Comparison of ENCODE assay signal across 10 cellular contexts in genomic region chrX:74251006-74251930, GRCh38. TPM values are rescaled to one million over a fixed set of nuclear protein-coding genes. Genes with fewer than 3 reads are reported as not detected.
DNase-seq lines count a peak whose midpoint lies in the region; ATAC-seq and TF ChIP-seq lines count a peak whose summit lies in the region.
"Had no signal": no experiment of that assay in that cellular context is flagged by ENCODE, and none has a peak within 500 bp of the region (broad histone marks: within the 10 kb centered on the region; RNA-seq: fewer than 3 reads in every experiment).

No MANE protein-coding gene starts in this region.

- 55 to 64% methylated on average over 2 of the region's 2 CpGs for WGBS in heart right ventricle, 2 donors

- H3K36me3 ChIP-seq in heart right ventricle: peaks cover 0 to 42% (median 0%) of the 10 kb centered on the region in 9 donors

- CTCF ChIA-PET in WTC11 (lab: Charles Lee): interaction anchor here (1.4 kb wide), 1 partner anchor 74 kb away, joined by 6 read pairs; no protein-coding TSS in a partner anchor

- POLR2A ChIA-PET in WTC11 (lab: Charles Lee): no interaction called here

- no peaks in the 10 kb centered on the region for H3K9me3 Mint-ChIP-seq in WTC11
- H3K9me3 Mint-ChIP-seq in stimulated activated naive CD8-positive, alpha-beta T cell treated with anti-CD3 and anti-CD28 coated beads, Interleukin-15, amount 100 ng/mL, for 72 hours: no peaks in the 10 kb centered on the region

- TF ChIP-seq CTCF in WTC11 (IDR thresholded peaks at IDR 0.05) (no peak), heart right ventricle (IDR thresholded peaks at IDR 0.05) (no peak), GM20000 (IDR thresholded peaks at IDR 0.05; ENCODE audit: extremely low read depth, missing control alignments) (no peak)

- no peak overlapping the region for H3K4me3 Mint-ChIP-seq in WTC11
- H3K4me3 Mint-ChIP-seq in stimulated activated naive CD8-positive, alpha-beta T cell treated with anti-CD3 and anti-CD28 coated beads, Interleukin-15, amount 100 ng/mL, for 72 hours: no peak overlapping the region

- peaks cover 75% of the 10 kb centered on the region for H3K4me1 Mint-ChIP-seq in WTC11
- H3K4me1 Mint-ChIP-seq in stimulated activated naive CD8-positive, alpha-beta T cell treated with anti-CD3 and anti-CD28 coated beads, Interleukin-15, amount 100 ng/mL, for 72 hours: no peaks in the 10 kb centered on the region

- H3K27ac ChIP-seq in heart right ventricle: peak overlapping the region in 8 of 10 donors; percentile 5 to 69 (median 42)

- ATAC-seq in WTC11 (no peak), heart right ventricle (peak in 5 of 8 donors; percentile 20 to 60 (median 38))
- no peak for ATAC-seq in stimulated activated naive CD8-positive, alpha-beta T cell treated with anti-CD3 and anti-CD28 coated beads, Interleukin-15, amount 100 ng/mL, for 72 hours

- no peaks in the 10 kb centered on the region for H3K9me3 ChIP-seq in heart right ventricle

- peaks cover 19% of the 10 kb centered on the region for H3K36me3 Mint-ChIP-seq in WTC11

- peaks cover 0 to 47% (median 26%) of the 10 kb centered on the region in 9 donors for H3K4me1 ChIP-seq in heart right ventricle

- H3K27me3 ChIP-seq in heart right ventricle: peaks cover 0 to 32% (median 0%) of the 10 kb centered on the region in 7 donors

- intact Hi-C loops in heart right ventricle (cut with DNase I): loop anchor here in 1 of 10 donors (5.0 kb wide), 1 partner anchor 41 kb away; no protein-coding TSS in a partner anchor

- H3K4me3 ChIP-seq in heart right ventricle: no peak overlapping the region

- DNase-seq in DMS 273 (lab: John Stamatoyannopoulos, UW; ENCODE audit: unreplicated experiment) (peak; percentile 22), DMS 273 treated with DMSO at 0.1 percent for 48 hours (lab: John Stamatoyannopoulos, UW) (no peak), WTC11 (ENCODE audit: low spot score) (no peak), heart right ventricle (no peak), mesenteric fat pad (ENCODE audit: low spot score) (no peak), NCI-H1930 (lab: John Stamatoyannopoulos, UW) (no peak), GM20000 (ENCODE audit: low spot score) (no peak)
- DNase-seq in stimulated activated naive CD8-positive, alpha-beta T cell treated with anti-CD3 and anti-CD28 coated beads, Interleukin-15, amount 100 ng/mL, for 72 hours: no peak
- DNase-seq: midbrain had no signal

- H3K27ac Mint-ChIP-seq in WTC11: peak overlapping the region; percentile 91
- H3K27ac Mint-ChIP-seq in stimulated activated naive CD8-positive, alpha-beta T cell treated with anti-CD3 and anti-CD28 coated beads, Interleukin-15, amount 100 ng/mL, for 72 hours: peak overlapping the region; percentile 44 to 87

- no peaks in the 10 kb centered on the region for H3K27me3 Mint-ChIP-seq in WTC11 (ENCODE audit: low read depth)
- H3K27me3 Mint-ChIP-seq in stimulated activated naive CD8-positive, alpha-beta T cell treated with anti-CD3 and anti-CD28 coated beads, Interleukin-15, amount 100 ng/mL, for 72 hours: no peaks in the 10 kb centered on the region

TF ChIP-seq in WTC11, 78 proteins besides CTCF, POLR2A, EP300 and RAD21:
- TF ChIP-seq ZNF317 (CRISPR knock-in tag; IDR thresholded peaks at IDR 0.05; ENCODE audit: borderline replicate concordance, low read depth) (no peak), ZNF121 (CRISPR knock-in tag; IDR thresholded peaks at IDR 0.05) (no peak), CBFB (CRISPR knock-in tag; IDR thresholded peaks at IDR 0.05; ENCODE audit: low read depth) (no peak), ATF1 (CRISPR knock-in tag; IDR thresholded peaks at IDR 0.05) (no peak), ATF6 (CRISPR knock-in tag; IDR thresholded peaks at IDR 0.05) (no peak), MXD4 (CRISPR knock-in tag; IDR thresholded peaks at IDR 0.05; ENCODE audit: borderline replicate concordance) (no peak), JAZF1 (CRISPR knock-in tag; IDR thresholded peaks at IDR 0.05) (no peak), E2F1 (CRISPR knock-in tag; IDR thresholded peaks at IDR 0.05) (no peak)
- TF ChIP-seq, protein P1, sequence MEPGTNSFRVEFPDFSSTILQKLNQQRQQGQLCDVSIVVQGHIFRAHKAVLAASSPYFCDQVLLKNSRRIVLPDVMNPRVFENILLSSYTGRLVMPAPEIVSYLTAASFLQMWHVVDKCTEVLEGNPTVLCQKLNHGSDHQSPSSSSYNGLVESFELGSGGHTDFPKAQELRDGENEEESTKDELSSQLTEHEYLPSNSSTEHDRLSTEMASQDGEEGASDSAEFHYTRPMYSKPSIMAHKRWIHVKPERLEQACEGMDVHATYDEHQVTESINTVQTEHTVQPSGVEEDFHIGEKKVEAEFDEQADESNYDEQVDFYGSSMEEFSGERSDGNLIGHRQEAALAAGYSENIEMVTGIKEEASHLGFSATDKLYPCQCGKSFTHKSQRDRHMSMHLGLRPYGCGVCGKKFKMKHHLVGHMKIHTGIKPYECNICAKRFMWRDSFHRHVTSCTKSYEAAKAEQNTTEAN (CRISPR knock-in tag; IDR thresholded peaks at IDR 0.05): no peak
- TF ChIP-seq, protein P2, sequence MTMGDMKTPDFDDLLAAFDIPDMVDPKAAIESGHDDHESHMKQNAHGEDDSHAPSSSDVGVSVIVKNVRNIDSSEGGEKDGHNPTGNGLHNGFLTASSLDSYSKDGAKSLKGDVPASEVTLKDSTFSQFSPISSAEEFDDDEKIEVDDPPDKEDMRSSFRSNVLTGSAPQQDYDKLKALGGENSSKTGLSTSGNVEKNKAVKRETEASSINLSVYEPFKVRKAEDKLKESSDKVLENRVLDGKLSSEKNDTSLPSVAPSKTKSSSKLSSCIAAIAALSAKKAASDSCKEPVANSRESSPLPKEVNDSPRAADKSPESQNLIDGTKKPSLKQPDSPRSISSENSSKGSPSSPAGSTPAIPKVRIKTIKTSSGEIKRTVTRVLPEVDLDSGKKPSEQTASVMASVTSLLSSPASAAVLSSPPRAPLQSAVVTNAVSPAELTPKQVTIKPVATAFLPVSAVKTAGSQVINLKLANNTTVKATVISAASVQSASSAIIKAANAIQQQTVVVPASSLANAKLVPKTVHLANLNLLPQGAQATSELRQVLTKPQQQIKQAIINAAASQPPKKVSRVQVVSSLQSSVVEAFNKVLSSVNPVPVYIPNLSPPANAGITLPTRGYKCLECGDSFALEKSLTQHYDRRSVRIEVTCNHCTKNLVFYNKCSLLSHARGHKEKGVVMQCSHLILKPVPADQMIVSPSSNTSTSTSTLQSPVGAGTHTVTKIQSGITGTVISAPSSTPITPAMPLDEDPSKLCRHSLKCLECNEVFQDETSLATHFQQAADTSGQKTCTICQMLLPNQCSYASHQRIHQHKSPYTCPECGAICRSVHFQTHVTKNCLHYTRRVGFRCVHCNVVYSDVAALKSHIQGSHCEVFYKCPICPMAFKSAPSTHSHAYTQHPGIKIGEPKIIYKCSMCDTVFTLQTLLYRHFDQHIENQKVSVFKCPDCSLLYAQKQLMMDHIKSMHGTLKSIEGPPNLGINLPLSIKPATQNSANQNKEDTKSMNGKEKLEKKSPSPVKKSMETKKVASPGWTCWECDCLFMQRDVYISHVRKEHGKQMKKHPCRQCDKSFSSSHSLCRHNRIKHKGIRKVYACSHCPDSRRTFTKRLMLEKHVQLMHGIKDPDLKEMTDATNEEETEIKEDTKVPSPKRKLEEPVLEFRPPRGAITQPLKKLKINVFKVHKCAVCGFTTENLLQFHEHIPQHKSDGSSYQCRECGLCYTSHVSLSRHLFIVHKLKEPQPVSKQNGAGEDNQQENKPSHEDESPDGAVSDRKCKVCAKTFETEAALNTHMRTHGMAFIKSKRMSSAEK (CRISPR knock-in tag; IDR thresholded peaks at IDR 0.05; ENCODE audit: borderline replicate concordance): no peak

RNA-seq across cellular contexts. Expression of gene ZCCHC13, which starts 52.7 kb away (rescaled TPM):
- total RNA-seq in WTC11 (2021) (not detected in 3 replicates), heart right ventricle (not detected), mesenteric fat pad (not detected)
- polyA plus RNA-seq in heart right ventricle: not detected
- total RNA-seq: A172 had no signal

Comparison
In these comparisons a context has a peak if more than half of its experiments do, and no peak if none do; other contexts are left out.
1. ATAC-seq: peak in heart right ventricle (5 of 8); none in WTC11 (single experiment) and stimulated activated naive CD8-positive, alpha-beta T cell treated with anti-CD3 and anti-CD28 coated beads, Interleukin-15, amount 100 ng/mL, for 72 hours (single experiment).